Comparison of ENCODE assay signal across 8 cellular contexts in the genomic region with DNA sequence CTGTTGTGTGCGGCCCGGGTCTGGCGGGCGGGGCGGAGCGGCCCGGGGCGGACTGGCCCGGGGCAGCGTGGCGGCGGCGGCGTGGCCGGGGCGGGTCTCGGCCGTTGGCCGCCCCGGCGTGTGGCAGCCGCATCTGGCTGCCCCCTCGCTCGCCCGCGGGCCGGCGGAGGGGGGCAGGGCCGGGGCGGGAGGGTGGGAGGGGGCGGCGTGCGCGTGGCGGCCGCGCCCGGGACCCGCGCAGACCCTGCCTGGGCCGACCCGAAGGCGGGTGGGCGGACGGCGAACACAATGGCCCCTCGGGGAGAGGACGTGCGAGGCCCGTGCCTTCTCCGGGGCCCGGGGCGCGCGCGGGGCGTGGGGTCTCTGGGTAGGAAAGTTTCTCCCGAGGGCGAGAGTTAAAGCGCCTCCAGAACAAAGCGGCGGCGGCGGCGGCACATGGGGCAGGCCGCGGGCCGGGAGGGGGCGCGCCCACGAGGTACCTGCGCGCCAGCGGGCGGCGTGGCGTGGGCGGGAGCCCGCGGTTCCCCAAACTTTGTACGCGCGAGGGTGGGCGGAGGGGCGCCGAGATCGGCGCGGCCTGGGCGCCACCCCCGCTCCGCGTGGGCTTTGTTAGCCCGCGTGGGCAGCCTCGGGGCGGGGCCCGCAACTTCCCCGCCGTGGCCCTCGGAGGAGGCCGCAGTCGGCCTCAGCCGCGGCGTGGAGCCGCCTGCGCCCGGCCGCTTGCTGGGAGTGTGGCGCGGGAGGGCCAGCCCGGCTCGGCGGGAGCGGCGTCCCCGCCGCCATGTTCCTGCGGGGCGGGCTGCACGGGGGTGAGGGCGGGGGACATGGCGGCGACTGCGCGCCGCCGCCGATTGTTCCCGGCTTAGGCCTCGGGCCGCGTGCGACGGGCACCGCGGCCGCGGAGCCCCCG. TPM values are rescaled to one million over a fixed set of nuclear protein-coding genes. Genes with fewer than 3 reads are reported as not detected.
DNase-seq lines count a peak whose midpoint lies in the region; TF ChIP-seq lines count a peak whose summit lies in the region.

No MANE protein-coding gene starts in this region.

- 0 to 1% methylated on average over 11 to 106 of the region's 141 CpGs for WGBS in GM23248 (ENCODE audit: low coverage in 1 of 2, low lambda C conversion rate in 2 of 2, missing lambda C conversion rate in 2 of 2), 2 experiments

- H2AFZ ChIP-seq in GM23248: peak overlapping the region; percentile 97

- H3K4me3 ChIP-seq in GM23248: peak overlapping the region; percentile 87
- peak overlapping the region; percentile 41 to 77 for H3K4me3 ChIP-seq in muscle layer of duodenum (ENCODE audit: low read depth in 1 of 2, low read length in 2 of 2)

- H3K36me3 ChIP-seq in GM23248 (ENCODE audit: low read depth) (peaks cover 18% of the 10 kb centered on the region), muscle layer of duodenum (ENCODE audit: control insufficient read depth in 1 of 2, insufficient read depth in 2 of 2, low read length in 2 of 2) (peaks cover 0 to 13% of the 10 kb centered on the region in 2 donors)

- H3K27ac ChIP-seq in GM23248 (peak overlapping the region; percentile 68), muscle layer of duodenum (ENCODE audit: low read length) (no peak overlapping the region)

- no peaks in the 10 kb centered on the region for H3K9me2 ChIP-seq in GM23248 (ENCODE audit: insufficient read depth)

- peaks cover 30% of the 10 kb centered on the region for H3K27me3 ChIP-seq in GM23248 (replicated peaks; ENCODE audit: insufficient read depth)
- no peaks in the 10 kb centered on the region for H3K27me3 ChIP-seq in muscle layer of duodenum (ENCODE audit: low read depth, low read length)

- H4K20me1 ChIP-seq in GM23248 (ENCODE audit: insufficient read depth): no peaks in the 10 kb centered on the region

- peak overlapping the region; percentile 90 for H3K4me2 ChIP-seq in GM23248 (ENCODE audit: unreplicated experiment)

- peak overlapping the region; percentile 91 for H3K9ac ChIP-seq in GM23248

- in situ Hi-C loops in GM23248 (cut with MboI): no loop called here

- peaks cover 15% of the 10 kb centered on the region; the same call in 1 of the 2 replicates for H3F3A ChIP-seq in GM23248 (ENCODE audit: insufficient read depth)

- TF ChIP-seq CTCF in GM12872 (IDR thresholded peaks at IDR 0.05; ENCODE audit: insufficient read depth, low read depth, low read length): peak; percentile 22; the same call in 1 of the 3 replicates

- no peaks in the 10 kb centered on the region for H3K9me3 ChIP-seq in GM23248 (ENCODE audit: low read depth)
- no peaks in the 10 kb centered on the region for H3K9me3 ChIP-seq in muscle layer of duodenum (ENCODE audit: control insufficient read depth in 1 of 2, low read length in 2 of 2)

- H3K4me1 ChIP-seq in GM23248 (ENCODE audit: insufficient read depth) (peaks cover 17% of the 10 kb centered on the region), muscle layer of duodenum (ENCODE audit: control insufficient read depth in 1 of 2, insufficient read depth in 2 of 2, low read length in 2 of 2) (peaks cover 3 to 10% of the 10 kb centered on the region in 2 donors)

- DNase-seq in GM23248 (peak; percentile 79), M059J (ENCODE audit: low read depth) (peak; percentile 11), epidermal melanocyte (ENCODE audit: insufficient read length, low spot score) (peak; percentile 54), NCI-H1105 (lab: John Stamatoyannopoulos, UW) (no peak)
- DNase-seq in activated CD8-positive, alpha-beta memory T cell treated with anti-CD3 and anti-CD28 coated beads, Interleukin-2, amount 50 U/mL, for 48 hours: peak; percentile 86
- DNase-seq in stimulated activated CD8-positive, alpha-beta memory T cell treated with anti-CD3 and anti-CD28 coated beads, Interleukin-7, amount 100 ng/mL, for 48 hours (ENCODE audit: extremely low read depth in 1 of 2, low read depth in 1 of 2): peak; percentile 34 to 48

- H3K79me2 ChIP-seq in GM23248 (ENCODE audit: insufficient read depth): peaks cover 40% of the 10 kb centered on the region

RNA-seq across cellular contexts. Expression of a gene that starts 0.8 kb away (rescaled TPM):
- total RNA-seq in GM23248 (2014; rRNA removed; shearing (Covaris generic)): 0.43 and 2.5 TPM in 2 replicates
- 0.20 and 0.27 TPM in 2 replicates for polyA plus RNA-seq in GM23248 (2016; fragmentation: Nextera tagmentation; extraction: Ambion mirVana)
- total RNA-seq in M059J (2014; rRNA removed; shearing (Covaris generic)): 0.44 and 0.62 TPM in 2 replicates

RNA-seq across cellular contexts. Expression of a gene that starts 50.2 kb away (rescaled TPM):
- 0.32 TPM in 1 of 2 replicates, not detected in the other for total RNA-seq in GM23248 (2014; rRNA removed; shearing (Covaris generic))
- polyA plus RNA-seq in GM23248 (2016; fragmentation: Nextera tagmentation; extraction: Ambion mirVana): not detected in 2 replicates
- total RNA-seq in M059J (2014; rRNA removed; shearing (Covaris generic)): 0.25 TPM in 1 of 2 replicates, not detected in the other
